Comparison of ENCODE assay signal across 16 cellular contexts in genomic region chr14:63091394-63091996, GRCh38. TPM values are rescaled to one million over a fixed set of nuclear protein-coding genes. Genes with fewer than 3 reads are reported as not detected.
DNase-seq lines count a peak whose midpoint lies in the region; ATAC-seq and TF ChIP-seq lines count a peak whose summit lies in the region.
"Had no signal": no experiment of that assay in that cellular context is flagged by ENCODE, and none has a peak within 500 bp of the region (broad histone marks: within the 10 kb centered on the region; RNA-seq: fewer than 3 reads in every experiment).

No MANE protein-coding gene starts in this region.

- TF ChIP-seq CTCF in GM12864 (IDR thresholded peaks at IDR 0.05; ENCODE audit: low read depth, low read length, missing control alignments) (peak; percentile 23), foreskin keratinocyte (conservative IDR thresholded peaks at IDR 0.05) (peak; percentile 11), progenitor cell of endocrine pancreas (IDR thresholded peaks at IDR 0.05; ENCODE audit: unreplicated experiment) (peak; percentile 40)

- no peaks in the 10 kb centered on the region for H3K4me1 Mint-ChIP-seq in progenitor cell of endocrine pancreas (ENCODE audit: low read depth)

- ATAC-seq in foreskin keratinocyte (no peak), HG03139 (IDR thresholded peaks at IDR 0.05; ENCODE audit: unreplicated experiment) (no peak)
- ATAC-seq: HCT116, Panc1 had no signal

- no peaks in the 10 kb centered on the region for H3K36me3 Mint-ChIP-seq in progenitor cell of endocrine pancreas (ENCODE audit: insufficient read depth)

- H3K4me3 ChIP-seq in GM12864 (ENCODE audit: low read depth, low read length): no peak overlapping the region
- H3K4me3 ChIP-seq: GM23248, SJCRH30 had no signal

- no peak overlapping the region for H3K4me3 Mint-ChIP-seq in progenitor cell of endocrine pancreas (ENCODE audit: low read depth)

- H3K27me3 Mint-ChIP-seq in progenitor cell of endocrine pancreas: no peaks in the 10 kb centered on the region

- no peaks in the 10 kb centered on the region for H3K4me1 ChIP-seq in foreskin keratinocyte
- H3K4me1 ChIP-seq: SJCRH30 had no signal

- no peak for DNase-seq in GM12864 (ENCODE audit: low read depth)
- peak; percentile 4 for DNase-seq in NCI-H69 (lab: John Stamatoyannopoulos, UW)
- no peak for DNase-seq in foreskin keratinocyte
- DNase-seq in progenitor cell of endocrine pancreas (ENCODE audit: low spot score, unreplicated experiment): no peak
- DNase-seq in stimulated activated CD4-positive, alpha-beta T cell treated with anti-CD3 and anti-CD28 coated beads, Interleukin-1b, Interleukin-23, amount 100 ng/mL, for 48 hours: no peak
- DNase-seq in activated CD8-positive, alpha-beta memory T cell treated with anti-CD3 and anti-CD28 coated beads for 24 hours: no peak
- DNase-seq: AML-193, DMS79 treated with DMSO at 0.1 percent for 48 hours, GM23248, NCI-H1092 treated with DMSO at 0.1 percent for 48 hours, NCI-H2081 treated with DMSO at 0.1 percent for 48 hours, SJCRH30 had no signal

- H3K9me3 Mint-ChIP-seq in progenitor cell of endocrine pancreas (ENCODE audit: low read depth): peaks cover 3% of the 10 kb centered on the region

- H3K27me3 ChIP-seq in foreskin keratinocyte: peaks cover 3% of the 10 kb centered on the region
- H3K27me3 ChIP-seq: SJCRH30 had no signal

- no peak overlapping the region for H3K27ac ChIP-seq in foreskin keratinocyte
- H3K27ac ChIP-seq: C4-2B, GM23248, SJCRH30 had no signal

- no peak overlapping the region for H3K27ac Mint-ChIP-seq in progenitor cell of endocrine pancreas

RNA-seq across cellular contexts. Expression of gene KCNH5, which starts 46.2 kb away (rescaled TPM):
- not detected in 2 replicates for total RNA-seq in foreskin keratinocyte
- polyA plus RNA-seq in foreskin keratinocyte: not detected in 2 replicates
- total RNA-seq in progenitor cell of endocrine pancreas: 3.1 and 4.6 TPM in 2 replicates
- total RNA-seq: GM23248, SJCRH30 had no signal
- polyA plus RNA-seq: GM23248 had no signal
